19 cellular contexts compared by ENCODE assay signal in genomic region chr1:22525646-22526045, GRCh38. TPM values are rescaled to one million over a fixed set of nuclear protein-coding genes. Genes with fewer than 3 reads are reported as not detected.
DNase-seq lines count a peak whose midpoint lies in the region; ATAC-seq and TF ChIP-seq lines count a peak whose summit lies in the region.
"Had no signal": no experiment of that assay in that cellular context is flagged by ENCODE, and none has a peak within 500 bp of the region (broad histone marks: within the 10 kb centered on the region; RNA-seq: fewer than 3 reads in every experiment).

No MANE protein-coding gene starts in this region.

- H3K9me3 Mint-ChIP-seq in activated naive CD4-positive, alpha-beta T cell treated with anti-CD3 and anti-CD28 coated beads, Interleukin-2, amount 10 ng/mL, durations not matched to agents 7 days and 5 days: no peaks in the 10 kb centered on the region
- no peaks in the 10 kb centered on the region for H3K9me3 Mint-ChIP-seq in activated naive CD4-positive, alpha-beta T cell treated with anti-CD3 and anti-CD28 coated beads for 36 hours
- no peaks in the 10 kb centered on the region for H3K9me3 Mint-ChIP-seq in progenitor cell of endocrine pancreas (ENCODE audit: low read depth)
- H3K9me3 Mint-ChIP-seq: CD14-positive monocyte; CD4-positive, alpha-beta memory T cell; GM23338 had no signal

- TF ChIP-seq CTCF in progenitor cell of endocrine pancreas (IDR thresholded peaks at IDR 0.05; ENCODE audit: unreplicated experiment) (no peak), dorsolateral prefrontal cortex (IDR thresholded peaks at IDR 0.05 in 54 of 56, conservative IDR thresholded peaks at IDR 0.05 in 2 of 56; ENCODE audit: low read depth in 1 of 56, partially characterized antibody in 56 of 56) (no peak)

- no peak overlapping the region for H3K4me3 Mint-ChIP-seq in activated naive CD4-positive, alpha-beta T cell treated with anti-CD3 and anti-CD28 coated beads, Interleukin-2, amount 10 ng/mL, durations not matched to agents 7 days and 5 days
- H3K4me3 Mint-ChIP-seq in activated naive CD4-positive, alpha-beta T cell treated with anti-CD3 and anti-CD28 coated beads for 36 hours: no peak overlapping the region
- no peak overlapping the region for H3K4me3 Mint-ChIP-seq in progenitor cell of endocrine pancreas (ENCODE audit: low read depth)
- H3K4me3 Mint-ChIP-seq: CD14-positive monocyte; CD4-positive, alpha-beta memory T cell; GM23338 had no signal

- DNase-seq in activated naive CD4-positive, alpha-beta T cell treated with anti-CD3 and anti-CD28 coated beads, Interleukin-2, amount 10 ng/mL, durations not matched to agents 7 days and 5 days: peak; percentile 1
- no peak for DNase-seq in activated naive CD4-positive, alpha-beta T cell treated with anti-CD3 and anti-CD28 coated beads for 36 hours
- peak; percentile 64 for DNase-seq in mesenteric fat pad (ENCODE audit: low spot score)
- DNase-seq in progenitor cell of endocrine pancreas (ENCODE audit: low spot score, unreplicated experiment): no peak
- DNase-seq in dorsolateral prefrontal cortex: no peak
- DNase-seq: CD4-positive, alpha-beta memory T cell; DMS79 treated with DMSO at 0.1 percent for 48 hours; GF-D8; HCEC 1CT had no signal

- no peaks in the 10 kb centered on the region for H3K27me3 ChIP-seq in dorsolateral prefrontal cortex
- H3K27me3 ChIP-seq: BLaER1 had no signal

- no peak for ATAC-seq in GM19328 (IDR thresholded peaks at IDR 0.05; ENCODE audit: unreplicated experiment)
- no peak for ATAC-seq in GM19035 (IDR thresholded peaks at IDR 0.05; ENCODE audit: unreplicated experiment)
- ATAC-seq: A549, GM12878, GM23338 had no signal

- CTCF ChIA-PET in activated naive CD4-positive, alpha-beta T cell treated with anti-CD3 and anti-CD28 coated beads, Interleukin-2, amount 10 ng/mL, durations not matched to agents 7 days and 5 days (lab: Charles Lee): no interaction called here
- CTCF ChIA-PET in activated naive CD4-positive, alpha-beta T cell treated with anti-CD3 and anti-CD28 coated beads for 36 hours (lab: Charles Lee): no interaction called here

- no peaks in the 10 kb centered on the region for H3K4me1 Mint-ChIP-seq in activated naive CD4-positive, alpha-beta T cell treated with anti-CD3 and anti-CD28 coated beads, Interleukin-2, amount 10 ng/mL, durations not matched to agents 7 days and 5 days
- no peaks in the 10 kb centered on the region for H3K4me1 Mint-ChIP-seq in activated naive CD4-positive, alpha-beta T cell treated with anti-CD3 and anti-CD28 coated beads for 36 hours (ENCODE audit: low read depth)
- H3K4me1 Mint-ChIP-seq in progenitor cell of endocrine pancreas (ENCODE audit: low read depth): no peaks in the 10 kb centered on the region
- H3K4me1 Mint-ChIP-seq: CD4-positive, alpha-beta memory T cell; GM23338 had no signal

- H3K36me3 Mint-ChIP-seq in activated naive CD4-positive, alpha-beta T cell treated with anti-CD3 and anti-CD28 coated beads, Interleukin-2, amount 10 ng/mL, durations not matched to agents 7 days and 5 days: peaks cover 19% of the 10 kb centered on the region
- peaks cover 33% of the 10 kb centered on the region for H3K36me3 Mint-ChIP-seq in activated naive CD4-positive, alpha-beta T cell treated with anti-CD3 and anti-CD28 coated beads for 36 hours (ENCODE audit: low read depth)
- H3K36me3 Mint-ChIP-seq in progenitor cell of endocrine pancreas (ENCODE audit: insufficient read depth): peaks cover 18% of the 10 kb centered on the region

- H3K27ac ChIP-seq in dorsolateral prefrontal cortex: no peak overlapping the region
- H3K27ac ChIP-seq: 22Rv1, A549, BLaER1, HL-60 had no signal

- intact Hi-C loops in activated naive CD4-positive, alpha-beta T cell treated with anti-CD3 and anti-CD28 coated beads for 36 hours (cut with micrococcal nuclease): no loop called here
- intact Hi-C loops in dorsolateral prefrontal cortex (cut with DNase I): loop anchor here (5.0 kb wide), 1 partner anchor 117 kb away; the partner anchor contains the start of gene C1QC (in 2 of the 2)

- H3K4me3 ChIP-seq in dorsolateral prefrontal cortex: no peak overlapping the region
- H3K4me3 ChIP-seq: A549, BLaER1, GM12878, GM23338 had no signal

- no peak overlapping the region for H3K27ac Mint-ChIP-seq in activated naive CD4-positive, alpha-beta T cell treated with anti-CD3 and anti-CD28 coated beads, Interleukin-2, amount 10 ng/mL, durations not matched to agents 7 days and 5 days
- no peak overlapping the region for H3K27ac Mint-ChIP-seq in activated naive CD4-positive, alpha-beta T cell treated with anti-CD3 and anti-CD28 coated beads for 36 hours
- H3K27ac Mint-ChIP-seq in progenitor cell of endocrine pancreas: peak overlapping the region; percentile 17
- H3K27ac Mint-ChIP-seq: GM23338 had no signal

- H3K27me3 Mint-ChIP-seq in activated naive CD4-positive, alpha-beta T cell treated with anti-CD3 and anti-CD28 coated beads, Interleukin-2, amount 10 ng/mL, durations not matched to agents 7 days and 5 days: no peaks in the 10 kb centered on the region
- H3K27me3 Mint-ChIP-seq in activated naive CD4-positive, alpha-beta T cell treated with anti-CD3 and anti-CD28 coated beads for 36 hours (ENCODE audit: low read depth): no peaks in the 10 kb centered on the region
- H3K27me3 Mint-ChIP-seq in progenitor cell of endocrine pancreas: no peaks in the 10 kb centered on the region
- H3K27me3 Mint-ChIP-seq: CD4-positive, alpha-beta memory T cell had no signal

RNA-seq across cellular contexts. Expression of gene EPHA8, which starts 37.6 kb away (rescaled TPM):
- total RNA-seq in activated naive CD4-positive, alpha-beta T cell treated with anti-CD3 and anti-CD28 coated beads for 36 hours: not detected
- total RNA-seq in mesenteric fat pad: not detected
- total RNA-seq in progenitor cell of endocrine pancreas: 0.11 and 0.24 TPM in 2 replicates
- total RNA-seq in dorsolateral prefrontal cortex: 1 to 10 TPM in 109 of 120 experiments, under 1 TPM in 11; 0.49 to 5.7 (median 1.8) TPM
- total RNA-seq: CD4-positive, alpha-beta memory T cell; GM12878; HT1080 had no signal

Comparison
In these comparisons a context has a peak if more than half of its experiments do, and no peak if none do; other contexts are left out.
1. DNase-seq: peak in activated naive CD4-positive, alpha-beta T cell treated with anti-CD3 and anti-CD28 coated beads, Interleukin-2, amount 10 ng/mL, durations not matched to agents 7 days and 5 days (single experiment) and mesenteric fat pad (single experiment); none in activated naive CD4-positive, alpha-beta T cell treated with anti-CD3 and anti-CD28 coated beads for 36 hours (single experiment), progenitor cell of endocrine pancreas (single experiment) and dorsolateral prefrontal cortex (0 of 10).